ENCODE assay signal across 16 cellular contexts in genomic region chr9:115106001-115106400, GRCh38. TPM values are rescaled to one million over a fixed set of nuclear protein-coding genes. Genes with fewer than 3 reads are reported as not detected.
A peak's percentile ranks its signal among the peaks of the same experiment; 100 is the strongest.
DNase-seq lines count a peak whose midpoint lies in the region; ATAC-seq, FAIRE-seq and TF ChIP-seq lines count a peak whose summit lies in the region.
"Had no signal": no experiment of that assay in that cellular context is flagged by ENCODE, and none has a peak within 500 bp of the region (broad histone marks: within the 10 kb centered on the region; RNA-seq: fewer than 3 reads in every experiment).

No MANE protein-coding gene starts in this region.

- H2AFZ ChIP-seq in HepG2 (ENCODE audit: low read length): no peak overlapping the region

- BruUV-seq in HepG2 (replicated peaks; lab: Mats Ljungman, UMichigan): no TSS peak

- intact Hi-C loops in breast epithelium (cut with DNase I; ENCODE audit: low total_unique reads) (no loop called here), HepG2 (cut with micrococcal nuclease; ENCODE audit: unreplicated experiment) (loop anchor here (2.0 kb wide), 1 partner anchor 65 kb away; no protein-coding TSS in a partner anchor)

- no peak overlapping the region for H3K9ac ChIP-seq in HepG2 (ENCODE audit: insufficient read depth, low read depth, low read length)

- WGBS in HepG2 (ENCODE audit: low lambda C conversion rate): 0% methylated on average over 1 of the region's 1 CpG
- WGBS in upper lobe of left lung, 2 donors: 63 to 68% methylated on average over 1 of the region's 1 CpG

- POLR2A ChIA-PET in HepG2 (lab: Yijun Ruan, JAX) (no interaction called here), GM10248 (lab: Yijun Ruan, JAX) (no interaction called here)

- no peak for TF ChIP-seq CTCF in breast epithelium (IDR thresholded peaks at IDR 0.05)
- TF ChIP-seq CTCF in HepG2 (CRISPR knock-in tag; IDR thresholded peaks at IDR 0.05): no peak
- no peak for TF ChIP-seq CTCF in upper lobe of left lung (IDR thresholded peaks at IDR 0.05)
- TF ChIP-seq CTCF in GM10248 (IDR thresholded peaks at IDR 0.05; ENCODE audit: control extremely low read depth, extremely low read depth, low read depth, missing control alignments): no peak
- no peak for TF ChIP-seq CTCF in GM20000 (IDR thresholded peaks at IDR 0.05; ENCODE audit: extremely low read depth, missing control alignments)

- H4K20me1 ChIP-seq in HepG2 (ENCODE audit: insufficient read depth, low read length): no peaks in the 10 kb centered on the region

- H3K27ac ChIP-seq in breast epithelium: peak overlapping the region; percentile 30 to 46
- H3K27ac ChIP-seq in HepG2 (ENCODE audit: extremely low read length, insufficient read depth, low read length): no peak overlapping the region
- H3K27ac ChIP-seq in upper lobe of left lung: peak overlapping the region in 2 of 4 donors; percentile 12 to 44
- H3K27ac ChIP-seq: dorsolateral prefrontal cortex had no signal

- DNase-seq in NCI-H69 (lab: John Stamatoyannopoulos, UW) (peak; percentile 33), breast epithelium (ENCODE audit: low spot score in 2 of 2) (no peak), HepG2 (ENCODE audit: low spot score) (peak; percentile 12), upper lobe of left lung (no peak), GM10248 (ENCODE audit: extremely low spot score) (no peak), NOMO-1 (lab: John Stamatoyannopoulos, UW; ENCODE audit: unreplicated experiment in 2 of 2) (no peak), GM20000 (ENCODE audit: low spot score) (no peak)
- DNase-seq: activated CD4-positive, alpha-beta T cell treated with anti-CD3 and anti-CD28 coated beads for 1 hour; activated T-cell treated with anti-CD3 and anti-CD28 coated beads, Interleukin-2, amount 50 U/mL, for 4 hours; anterior cingulate cortex; CD4-positive, CD25-positive, alpha-beta regulatory T cell; dorsolateral prefrontal cortex; natural killer cell; stimulated activated naive CD4-positive, alpha-beta T cell treated with Interleukin-2 at 50 U/mL for 16 hours; T-cell had no signal

- TF ChIP-seq EP300 in HepG2 (IDR thresholded peaks at IDR 0.05; ENCODE audit: low read depth in 2 of 2, low read length in 2 of 2) (no peak), HepG2 (CRISPR knock-in tag; IDR thresholded peaks at IDR 0.05; ENCODE audit: borderline replicate concordance) (no peak), upper lobe of left lung (IDR thresholded peaks at IDR 0.05) (no peak)

- TF ChIP-seq RAD21 in HepG2 (CRISPR knock-in tag; IDR thresholded peaks at IDR 0.05): no peak

- TF ChIP-seq POLR2A in breast epithelium (IDR thresholded peaks at IDR 0.05): no peak
- no peak for TF ChIP-seq POLR2A in HepG2 (IDR thresholded peaks at IDR 0.05; ENCODE audit: insufficient read depth in 1 of 2, low read depth in 2 of 2, low read length in 2 of 2)
- TF ChIP-seq POLR2A in upper lobe of left lung (IDR thresholded peaks at IDR 0.05): no peak

- H3K4me2 ChIP-seq in HepG2 (ENCODE audit: low read depth, low read length): no peak overlapping the region

- CTCF ChIA-PET in HepG2 (lab: Yijun Ruan, JAX; ENCODE audit: low intra/inter-chr PET ratio, low total read pairs): no interaction called here
- CTCF ChIA-PET in GM10248 (lab: Yijun Ruan, JAX): no interaction called here

- in situ Hi-C loops in HepG2 (cut with HindIII; ENCODE audit: extremely low pct_ligation_motif_present, low pct_unique_long_range_greater_than_20kb): no loop called here

- H3K4me3 ChIP-seq in breast epithelium: no peak overlapping the region
- H3K4me3 ChIP-seq in HepG2 (replicated peaks in 1 of 3; ENCODE audit: insufficient read depth in 1 of 3, low read depth in 2 of 3, low read length in 3 of 3): no peak overlapping the region
- no peak overlapping the region for H3K4me3 ChIP-seq in upper lobe of left lung
- H3K4me3 ChIP-seq: dorsolateral prefrontal cortex had no signal

- H3K36me3 ChIP-seq in breast epithelium: no peaks in the 10 kb centered on the region
- H3K36me3 ChIP-seq in HepG2 (replicated peaks in 1 of 2; ENCODE audit: control insufficient read depth in 1 of 2, insufficient read depth in 2 of 2, low read length in 2 of 2): no peaks in the 10 kb centered on the region
- no peaks in the 10 kb centered on the region for H3K36me3 ChIP-seq in upper lobe of left lung

- H3K4me1 ChIP-seq in breast epithelium (peaks cover 0 to 11% of the 10 kb centered on the region in 2 donors), HepG2 (ENCODE audit: insufficient read depth, low read length) (no peaks in the 10 kb centered on the region), upper lobe of left lung (peaks cover 0 to 26% (median 9%) of the 10 kb centered on the region in 4 donors)

- H3K9me3 ChIP-seq in breast epithelium (no peaks in the 10 kb centered on the region), HepG2 (ENCODE audit: low read length) (no peaks in the 10 kb centered on the region), upper lobe of left lung (no peaks in the 10 kb centered on the region)

- no peaks in the 10 kb centered on the region for H3K79me2 ChIP-seq in HepG2 (ENCODE audit: insufficient read depth, low read length)

- no peak for FAIRE-seq in HepG2 (lab: Jason Lieb, UNC)

- no peak for ATAC-seq in HepG2
- ATAC-seq in upper lobe of left lung (ENCODE audit: low FRiP score in 2 of 2): peak; percentile 42 to 88
- ATAC-seq: activated T-cell treated with anti-CD3 and anti-CD28 coated beads, Interleukin-2, amount 50 U/mL, for 4 hours; natural killer cell; sciatic nerve; T-cell had no signal

- no peaks in the 10 kb centered on the region for H3K27me3 ChIP-seq in breast epithelium
- H3K27me3 ChIP-seq in HepG2 (ENCODE audit: control insufficient read depth in 1 of 2, insufficient read depth in 2 of 2, low read length in 2 of 2): no peaks in the 10 kb centered on the region
- H3K27me3 ChIP-seq in upper lobe of left lung: no peaks in the 10 kb centered on the region

TF ChIP-seq in HepG2, 621 proteins besides CTCF, POLR2A, EP300 and RAD21 (continues in another document):
- TF ChIP-seq FOXA1 (IDR thresholded peaks at IDR 0.05) (no peak), FOXA1 (CRISPR knock-in tag; IDR thresholded peaks at IDR 0.05) (peak; percentile 56), CEBPB (IDR thresholded peaks at IDR 0.05; ENCODE audit: borderline replicate concordance, low read depth, low read length) (peak; percentile 87), ARID5B (CRISPR knock-in tag; IDR thresholded peaks at IDR 0.05) (peak; percentile 41; the same call in 1 of the 2 replicates), CEBPG (CRISPR knock-in tag; IDR thresholded peaks at IDR 0.05) (peak; percentile 79), GATAD2A (CRISPR knock-in tag; IDR thresholded peaks at IDR 0.05) (0 out of 2 replicates have a peak, but pooled peaks have one; percentile 40), RBM39 (IDR thresholded peaks at IDR 0.05; ENCODE audit: low read depth, low read length, poor library complexity, severe bottlenecking) (no peak)

RNA-seq across cellular contexts. Expression of gene TNC, which starts 12.0 kb away (rescaled TPM):
- total RNA-seq in breast epithelium (10 to 100 TPM in 2 of 3 donors, 1 to 10 TPM in 1; 2.4 to 58.0 (median 44.6) TPM), HepG2 (2016; rRNA removed; fragmentation: Illumina TruSeq; extraction: Trizol) (not detected in 2 replicates), upper lobe of left lung (10 to 100 TPM in 5 of 6 donors, 1 to 10 TPM in 1; 7.3 to 53.5 (median 23.8) TPM)
- not detected in 2 replicates for total RNA-seq in HepG2 (2016; cell fraction: cytosol; rRNA removed; fragmentation: Illumina TruSeq; extraction: Trizol; ENCODE audit: low read depth)
- not detected in 2 replicates for total RNA-seq in HepG2 (2016; cell fraction: insoluble cytoplasmic fraction; rRNA removed; fragmentation: Illumina TruSeq; extraction: Trizol)
- not detected in 2 replicates for total RNA-seq in HepG2 (2016; cell fraction: membrane; rRNA removed; fragmentation: Illumina TruSeq; extraction: Trizol)
- total RNA-seq in HepG2 (2016; cell fraction: nucleus; rRNA removed; fragmentation: Illumina TruSeq; extraction: Trizol): not detected in 2 replicates
- not detected in 2 replicates for polyA plus RNA-seq in HepG2 (2011; rRNA removed)
- not detected in 2 replicates for polyA plus RNA-seq in HepG2 (2011; cell fraction: cytosol; rRNA removed)
- not detected in 2 replicates for polyA plus RNA-seq in HepG2 (2011; cell fraction: nucleus; rRNA removed)
- polyA plus RNA-seq in HepG2 (2012): not detected in 2 replicates
- polyA plus RNA-seq in HepG2 (2016; cell fraction: cytosol; fragmentation: Illumina TruSeq; extraction: Trizol; ENCODE audit: low read depth): not detected in 2 replicates
- not detected in 2 replicates for polyA plus RNA-seq in HepG2 (2016; cell fraction: insoluble cytoplasmic fraction; fragmentation: Illumina TruSeq; extraction: Trizol; ENCODE audit: low read depth)
- not detected in 2 replicates for polyA plus RNA-seq in HepG2 (2016; cell fraction: membrane; fragmentation: Illumina TruSeq; extraction: Trizol; ENCODE audit: low read depth)
- not detected in 2 replicates for polyA plus RNA-seq in HepG2 (2016; cell fraction: nucleus; fragmentation: Illumina TruSeq; extraction: Trizol; ENCODE audit: insufficient read depth, low read depth)
- 0.09 TPM in 1 of 2 replicates, not detected in the other for polyA minus RNA-seq in HepG2 (2011; rRNA and poly(A)+ RNA removed; ENCODE audit: low replicate concordance)
- not detected in 2 replicates for polyA minus RNA-seq in HepG2 (2011; cell fraction: cytosol; rRNA and poly(A)+ RNA removed)
- not detected in 2 replicates for polyA minus RNA-seq in HepG2 (2011; cell fraction: nucleus; rRNA and poly(A)+ RNA removed)
- total RNA-seq: CD4-positive, CD25-positive, alpha-beta regulatory T cell; natural killer cell had no signal
- polyA plus RNA-seq: CD4-positive, CD25-positive, alpha-beta regulatory T cell had no signal

Comparison
In these comparisons a context has a peak if more than half of its experiments do, and no peak if none do; other contexts are left out.
1. DNase-seq: peak in NCI-H69 (single experiment) and HepG2 (single experiment); none in breast epithelium (0 of 2), upper lobe of left lung (0 of 2), GM10248 (single experiment), NOMO-1 (0 of 2) and GM20000 (single experiment).